15 cellular contexts compared by ENCODE assay signal in the genomic region with DNA sequence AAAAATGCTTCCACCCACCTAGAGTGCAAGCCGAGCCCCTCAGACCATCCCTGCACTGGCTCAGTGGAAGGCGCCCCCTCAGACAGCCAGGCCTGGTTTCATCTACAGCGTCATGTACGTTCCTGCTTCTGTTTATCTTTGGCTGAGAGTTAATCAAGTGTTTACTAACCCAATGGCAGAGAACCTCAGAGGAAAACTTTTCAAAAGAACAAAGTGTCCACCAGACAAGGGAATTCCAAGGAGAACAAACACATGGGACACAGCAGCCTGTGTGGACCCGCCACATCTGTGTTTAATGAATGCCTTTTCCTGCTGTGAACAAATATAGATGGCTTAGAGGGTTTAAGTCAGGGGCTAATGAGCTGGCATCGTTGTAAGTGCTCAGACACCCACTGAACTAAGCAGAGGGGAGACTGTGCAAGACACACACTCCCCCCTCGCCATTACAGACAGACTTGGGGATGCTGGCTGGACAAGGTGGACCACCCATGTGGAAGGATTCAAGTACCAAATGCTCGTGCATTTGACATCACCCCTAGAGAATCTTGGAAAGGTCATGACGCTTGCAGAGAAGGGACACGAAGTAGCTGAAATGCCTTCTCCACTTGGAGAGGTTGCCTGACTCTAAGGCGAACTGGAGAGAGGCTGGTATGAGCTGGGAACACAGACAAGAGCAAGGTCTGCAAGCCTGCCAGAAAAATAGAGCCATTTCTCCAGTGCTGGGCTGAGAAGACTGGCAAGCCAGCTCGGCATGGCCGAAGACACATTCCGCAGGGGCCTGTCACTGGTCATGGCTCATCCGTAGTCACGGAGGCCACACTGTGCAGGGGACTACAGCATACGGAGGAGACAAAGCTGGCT. TPM values are rescaled to one million over a fixed set of nuclear protein-coding genes. Genes with fewer than 3 reads are reported as not detected.
DNase-seq lines count a peak whose midpoint lies in the region; ATAC-seq and TF ChIP-seq lines count a peak whose summit lies in the region.
"Had no signal": no experiment of that assay in that cellular context is flagged by ENCODE, and none has a peak within 500 bp of the region (broad histone marks: within the 10 kb centered on the region; RNA-seq: fewer than 3 reads in every experiment).

No MANE protein-coding gene starts in this region.

- H3K4me1 ChIP-seq in suprapubic skin (peaks cover 39% of the 10 kb centered on the region), aorta (ENCODE audit: control insufficient read depth in 1 of 2, insufficient read depth in 2 of 2, low read length in 2 of 2) (no peaks in the 10 kb centered on the region)

- TF ChIP-seq POLR2A in lower leg skin (IDR thresholded peaks at IDR 0.05) (no peak), suprapubic skin (IDR thresholded peaks at IDR 0.05) (no peak)

- ATAC-seq in aorta (ENCODE audit: low FRiP score), result no peak
- ATAC-seq: activated CD8-positive, alpha-beta T cell treated with anti-CD3 and anti-CD28 coated beads for 36 hours; activated T-cell treated with anti-CD3 and anti-CD28 coated beads, Interleukin-2, amount 50 U/mL, for 72 hours; K562 had no signal

- H3K36me3 ChIP-seq in suprapubic skin, result no peaks in the 10 kb centered on the region
- H3K36me3 ChIP-seq in aorta (ENCODE audit: control insufficient read depth in 1 of 2, insufficient read depth in 2 of 2, low read length in 1 of 2), result no peaks in the 10 kb centered on the region

- no peak for TF ChIP-seq EP300 in suprapubic skin (IDR thresholded peaks at IDR 0.05)

- intact Hi-C loops in lower leg skin (cut with DNase I; ENCODE audit: low total_unique reads), result no loop called here
- intact Hi-C loops in aorta (cut with DNase I), result no loop called here

- peak overlapping the region; percentile 73 for H3K27ac ChIP-seq in suprapubic skin
- H3K27ac ChIP-seq in aorta (ENCODE audit: low read depth in 1 of 2, low read length in 2 of 2), result no peak overlapping the region
- H3K27ac ChIP-seq: HL-60, VCaP had no signal

- H3K27ac Mint-ChIP-seq in HFFc6, result no peak overlapping the region
- H3K27ac Mint-ChIP-seq: activated CD8-positive, alpha-beta T cell treated with anti-CD3 and anti-CD28 coated beads for 36 hours; activated T-cell treated with anti-CD3 and anti-CD28 coated beads, Interleukin-2, amount 50 U/mL, for 72 hours had no signal

- TF ChIP-seq CTCF in HFFc6 (IDR thresholded peaks at IDR 0.05), result no peak
- TF ChIP-seq CTCF in lower leg skin (IDR thresholded peaks at IDR 0.05), result no peak
- TF ChIP-seq CTCF in suprapubic skin (IDR thresholded peaks at IDR 0.05), result no peak

- H3K4me3 Mint-ChIP-seq in HFFc6, result no peak overlapping the region
- H3K4me3 Mint-ChIP-seq: activated CD8-positive, alpha-beta T cell treated with anti-CD3 and anti-CD28 coated beads for 36 hours; activated T-cell treated with anti-CD3 and anti-CD28 coated beads, Interleukin-2, amount 50 U/mL, for 72 hours; neural crest cell had no signal

- H3K4me1 Mint-ChIP-seq in HFFc6 (ENCODE audit: low read depth), result peaks cover 10% of the 10 kb centered on the region

- peak; percentile 13 for DNase-seq in HFFc6
- peak; percentile 33 for DNase-seq in brain pericyte (ENCODE audit: low read depth, low spot score)
- peak; percentile 59 to 85 for DNase-seq in lower leg skin (ENCODE audit: low spot score in 2 of 2)
- DNase-seq in suprapubic skin (ENCODE audit: low spot score in 2 of 2), result no peak
- no peak for DNase-seq in glomerular visceral epithelial cell (ENCODE audit: extremely low spot score)
- DNase-seq in aorta, result no peak
- DNase-seq in activated CD4-positive, alpha-beta T cell treated with anti-CD3 and anti-CD28 coated beads, Interleukin-2, amount 50 U/mL, for 48 hours, result no peak
- DNase-seq: activated CD8-positive, alpha-beta T cell treated with anti-CD3 and anti-CD28 coated beads for 36 hours; activated T-cell treated with anti-CD3 and anti-CD28 coated beads, Interleukin-2, amount 50 U/mL, for 72 hours; cerebellar nuclear complex had no signal

- H3K9me3 ChIP-seq in suprapubic skin, result no peaks in the 10 kb centered on the region
- no peaks in the 10 kb centered on the region for H3K9me3 ChIP-seq in aorta (ENCODE audit: control insufficient read depth, low read length)

- H3K4me3 ChIP-seq in lower leg skin (ENCODE audit: low read depth, poor library complexity, severe bottlenecking) (no peak overlapping the region), suprapubic skin (no peak overlapping the region), aorta (ENCODE audit: low read length in 2 of 2) (no peak overlapping the region)
- H3K4me3 ChIP-seq: K562, lung had no signal

- WGBS in lower leg skin, 2 donors, result 55 to 66% methylated on average over 17 of the region's 17 CpGs
- WGBS in suprapubic skin, result 54% methylated on average over 17 of the region's 17 CpGs
- WGBS in aorta, 2 donors, result 69 to 77% methylated on average over 17 of the region's 17 CpGs

- H3K27me3 ChIP-seq in suprapubic skin, result no peaks in the 10 kb centered on the region
- H3K27me3 ChIP-seq in aorta (ENCODE audit: control insufficient read depth in 1 of 2, insufficient read depth in 2 of 2, low read length in 1 of 2), result no peaks in the 10 kb centered on the region

- no peaks in the 10 kb centered on the region for H3K9me3 Mint-ChIP-seq in HFFc6
- H3K9me3 Mint-ChIP-seq: activated CD8-positive, alpha-beta T cell treated with anti-CD3 and anti-CD28 coated beads for 36 hours; activated T-cell treated with anti-CD3 and anti-CD28 coated beads, Interleukin-2, amount 50 U/mL, for 72 hours; neural crest cell had no signal

- H3K27me3 Mint-ChIP-seq in HFFc6 (ENCODE audit: insufficient read depth), result peaks cover 23% of the 10 kb centered on the region
- H3K27me3 Mint-ChIP-seq: activated CD8-positive, alpha-beta T cell treated with anti-CD3 and anti-CD28 coated beads for 36 hours had no signal

- no peaks in the 10 kb centered on the region for H3K36me3 Mint-ChIP-seq in HFFc6 (ENCODE audit: low read depth)

RNA-seq across cellular contexts. Expression of a gene that starts 53.5 kb away (rescaled TPM):
- 10 to 100 TPM; 14.6 to 19.1 (median 15.9) TPM for total RNA-seq in HFFc6 (2021; fragmentation: NEBNext Ultra II Directional; extraction: Animal tissue kit (Norgen Biotek cat#: 25700))
- total RNA-seq in lower leg skin (10 to 100 TPM; 29.2 to 40.2 (median 35.1) TPM), suprapubic skin (10 to 100 TPM; 18.3 to 64.5 (median 43.9) TPM), aorta (10 to 100 TPM; 14.5 to 18.7 TPM)
- 10 to 100 TPM; 11.9 to 13.4 TPM for polyA plus RNA-seq in aorta

Comparison
In these comparisons a context has a peak if more than half of its experiments do, and no peak if none do; other contexts are left out.
1. DNase-seq: peak in HFFc6 (single experiment), brain pericyte (single experiment) and lower leg skin (2 of 2); none in suprapubic skin (0 of 2), glomerular visceral epithelial cell (single experiment), aorta (0 of 2) and activated CD4-positive, alpha-beta T cell treated with anti-CD3 and anti-CD28 coated beads, Interleukin-2, amount 50 U/mL, for 48 hours (0 of 2).